ENCODE assay signal across 26 cellular contexts in the genomic region with DNA sequence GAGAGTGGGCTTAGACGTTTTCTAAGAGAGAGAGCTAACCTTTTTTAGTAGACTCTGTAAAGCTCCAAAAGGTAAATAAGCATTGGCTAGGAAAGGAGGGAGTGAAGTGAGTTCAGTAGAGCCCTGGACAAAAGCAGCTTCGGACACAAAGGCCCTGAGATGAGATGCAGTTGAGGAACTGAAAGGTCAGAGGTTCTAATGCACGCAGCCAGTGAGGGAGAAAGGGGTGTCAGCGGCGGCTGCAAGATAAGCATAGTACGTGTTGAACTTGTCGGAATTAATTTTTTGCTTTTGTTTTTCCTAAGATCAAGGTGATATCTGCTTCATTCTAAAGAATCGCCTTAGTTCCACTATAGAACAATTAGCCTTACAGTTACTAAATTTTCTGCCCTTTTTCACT.
"Had no signal": no experiment of that assay in that cellular context is flagged by ENCODE, and none has a peak within 500 bp of the region (broad histone marks: within the 10 kb centered on the region; RNA-seq: fewer than 3 reads in every experiment).

No MANE protein-coding gene starts in this region.

- DNase-seq: activated CD4-positive, alpha-beta T cell treated with anti-CD3 and anti-CD28 coated beads for 36 hours; activated CD4-positive, alpha-beta T cell treated with anti-CD3 and anti-CD28 coated beads, Interleukin-2, amount 10 ng/mL, durations not matched to agents 7 days and 5 days; activated CD4-positive, alpha-beta T cell treated with anti-CD3 and anti-CD28 coated beads, Interleukin-2, amount 50 U/mL, for 48 hours; activated CD8-positive, alpha-beta T cell treated with anti-CD3 and anti-CD28 coated beads, Interleukin-2, amount 10 ng/mL, durations not matched to agents 7 days and 5 days; activated gamma-delta T cell treated with Interleukin-2 at 50 U/mL for 16 hours; activated naive CD4-positive, alpha-beta T cell treated with anti-CD3 and anti-CD28 coated beads for 36 hours; activated T-cell treated with anti-CD3 and anti-CD28 coated beads for 4 hours; activated T-cell treated with anti-CD3 and anti-CD28 coated beads, Interleukin-2, amount 50 U/mL, for 4 hours; aorta; brain microvascular endothelial cell; Karpas-422; KBM-7; NCI-H1048; NCI-H1105 treated with DMSO at 0.1 percent for 48 hours; NCI-H1436; NCI-H1694; NCI-H2029; NCI-H345; NCI-H524 treated with DMSO at 0.1 percent for 48 hours; OCI-M1; Right ventricle myocardium superior; T1000 had no signal

- H3K36me3 Mint-ChIP-seq: activated naive CD4-positive, alpha-beta T cell treated with anti-CD3 and anti-CD28 coated beads, Interleukin-2, amount 50 U/mL, for 72 hours had no signal

- H3K27ac ChIP-seq: brain microvascular endothelial cell had no signal

- FAIRE-seq: TTC549 had no signal

- ATAC-seq: activated CD4-positive, alpha-beta T cell treated with anti-CD3 and anti-CD28 coated beads for 36 hours; activated CD8-positive, alpha-beta T cell treated with anti-CD3 and anti-CD28 coated beads, Interleukin-2, amount 10 ng/mL, durations not matched to agents 7 days and 5 days; activated naive CD4-positive, alpha-beta T cell treated with anti-CD3 and anti-CD28 coated beads, Interleukin-2, amount 50 U/mL, for 72 hours; activated T-cell treated with anti-CD3 and anti-CD28 coated beads, Interleukin-2, amount 50 U/mL, for 4 hours had no signal

- H3K27me3 Mint-ChIP-seq: central memory CD8-positive, alpha-beta T cell had no signal

- H3K27me3 ChIP-seq: brain microvascular endothelial cell had no signal

- H3K4me1 Mint-ChIP-seq: activated CD4-positive, alpha-beta T cell treated with anti-CD3 and anti-CD28 coated beads for 36 hours; activated CD4-positive, alpha-beta T cell treated with anti-CD3 and anti-CD28 coated beads, Interleukin-2, amount 10 ng/mL, durations not matched to agents 7 days and 5 days; central memory CD8-positive, alpha-beta T cell had no signal

- H3K9me3 Mint-ChIP-seq: activated CD4-positive, alpha-beta T cell treated with anti-CD3 and anti-CD28 coated beads, Interleukin-2, amount 10 ng/mL, durations not matched to agents 7 days and 5 days; activated naive CD4-positive, alpha-beta T cell treated with anti-CD3 and anti-CD28 coated beads for 36 hours; activated naive CD4-positive, alpha-beta T cell treated with anti-CD3 and anti-CD28 coated beads, Interleukin-2, amount 50 U/mL, for 72 hours; activated T-cell treated with anti-CD3 and anti-CD28 coated beads, Interleukin-2, amount 50 U/mL, for 4 hours; activated T-helper 1 cell treated with anti-CD3 and anti-CD28 coated beads, Interleukin-12 subunit alpha, Interleukin-12 subunit beta, Interleukin-2, Interleukin-4 antibody, amounts not matched to agents 30 ng/mL and 10 ng/mL and 1 ng/mL, durations not matched to agents 14 hours and 24 hours and 36 hours; central memory CD8-positive, alpha-beta T cell had no signal

- H3K4me3 Mint-ChIP-seq: activated CD4-positive, alpha-beta T cell treated with anti-CD3 and anti-CD28 coated beads for 36 hours; activated CD4-positive, alpha-beta T cell treated with anti-CD3 and anti-CD28 coated beads, Interleukin-2, amount 10 ng/mL, durations not matched to agents 7 days and 5 days; activated CD8-positive, alpha-beta T cell treated with anti-CD3 and anti-CD28 coated beads, Interleukin-2, amount 10 ng/mL, durations not matched to agents 7 days and 5 days; activated naive CD4-positive, alpha-beta T cell treated with anti-CD3 and anti-CD28 coated beads for 36 hours; activated T-cell treated with anti-CD3 and anti-CD28 coated beads, Interleukin-2, amount 50 U/mL, for 4 hours; activated T-helper 1 cell treated with anti-CD3 and anti-CD28 coated beads, Interleukin-12 subunit alpha, Interleukin-12 subunit beta, Interleukin-2, Interleukin-4 antibody, amounts not matched to agents 30 ng/mL and 10 ng/mL and 1 ng/mL, durations not matched to agents 14 hours and 24 hours and 36 hours; central memory CD8-positive, alpha-beta T cell had no signal

- H3K36me3 ChIP-seq: brain microvascular endothelial cell had no signal

- H3K27ac Mint-ChIP-seq: activated CD4-positive, alpha-beta T cell treated with anti-CD3 and anti-CD28 coated beads for 36 hours; activated CD4-positive, alpha-beta T cell treated with anti-CD3 and anti-CD28 coated beads, Interleukin-2, amount 10 ng/mL, durations not matched to agents 7 days and 5 days; activated CD8-positive, alpha-beta T cell treated with anti-CD3 and anti-CD28 coated beads, Interleukin-2, amount 10 ng/mL, durations not matched to agents 7 days and 5 days; activated naive CD4-positive, alpha-beta T cell treated with anti-CD3 and anti-CD28 coated beads for 36 hours; activated naive CD4-positive, alpha-beta T cell treated with anti-CD3 and anti-CD28 coated beads, Interleukin-2, amount 50 U/mL, for 72 hours; activated T-helper 1 cell treated with anti-CD3 and anti-CD28 coated beads, Interleukin-12 subunit alpha, Interleukin-12 subunit beta, Interleukin-2, Interleukin-4 antibody, amounts not matched to agents 30 ng/mL and 10 ng/mL and 1 ng/mL, durations not matched to agents 14 hours and 24 hours and 36 hours had no signal
